9 cellular contexts compared by ENCODE assay signal in the genomic region with DNA sequence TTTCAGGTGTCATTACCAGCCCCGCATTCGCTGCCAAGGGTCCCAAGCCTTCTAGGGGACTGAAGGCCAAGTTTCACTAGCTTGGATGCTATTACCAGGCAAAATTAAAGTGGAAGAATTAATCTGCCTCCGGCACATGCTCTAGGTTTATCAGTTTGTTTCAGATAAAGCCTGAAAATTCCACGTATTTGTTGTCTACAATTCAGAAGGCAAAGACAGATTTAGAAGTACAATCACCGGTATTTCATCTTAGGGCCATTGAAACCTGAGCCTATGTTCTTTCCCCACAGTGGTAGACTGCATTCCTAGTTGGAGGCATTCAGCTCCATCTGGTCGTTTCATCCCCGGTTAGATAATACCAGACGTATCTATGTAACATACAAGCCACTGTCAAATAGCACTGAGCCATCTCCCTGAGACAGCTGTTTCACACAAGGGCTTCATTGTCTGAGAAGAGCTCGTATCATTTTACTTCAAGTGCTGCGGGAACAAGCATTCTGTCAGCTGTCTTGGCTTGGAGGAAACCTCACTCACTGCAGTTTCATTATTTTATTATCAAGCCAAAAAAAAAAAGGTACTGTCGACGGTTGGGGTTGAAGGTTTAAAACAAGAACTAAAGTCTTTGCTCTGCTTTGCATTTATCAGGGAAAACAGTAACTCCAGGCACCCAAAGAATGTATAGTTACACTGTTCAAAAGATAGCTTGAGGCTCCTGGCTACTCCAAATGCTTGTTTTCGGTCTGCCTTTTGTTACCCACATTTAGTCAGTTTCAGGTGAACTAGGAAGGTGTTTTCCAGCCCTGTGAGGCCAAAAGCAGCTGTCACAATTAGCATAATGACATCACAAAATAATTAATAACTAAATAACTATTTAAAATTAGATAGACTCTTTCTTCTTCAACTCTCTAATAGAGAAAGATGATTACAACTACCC.
DNase-seq lines count a peak whose midpoint lies in the region; TF ChIP-seq lines count a peak whose summit lies in the region.
"Had no signal": no experiment of that assay in that cellular context is flagged by ENCODE, and none has a peak within 500 bp of the region (broad histone marks: within the 10 kb centered on the region; RNA-seq: fewer than 3 reads in every experiment).

No MANE protein-coding gene starts in this region.

- no peak overlapping the region for H3K4me3 Mint-ChIP-seq in activated naive CD8-positive, alpha-beta T cell treated with anti-CD3 and anti-CD28 coated beads for 36 hours

- no peak overlapping the region for H3K4me2 ChIP-seq in mesenchymal stem cell (ENCODE audit: low read length, poor library complexity, severe bottlenecking)

- intact Hi-C loops in ascending aorta (cut with DNase I), result no loop called here

- H3K4me1 ChIP-seq in mesenchymal stem cell (ENCODE audit: control insufficient read depth, insufficient read depth, low read depth, low read length), result peaks cover 5% of the 10 kb centered on the region
- H3K4me1 ChIP-seq in ascending aorta, result no peaks in the 10 kb centered on the region

- H3K4me3 ChIP-seq in mesenchymal stem cell (ENCODE audit: insufficient read depth in 1 of 2, low read depth in 1 of 2, low read length in 2 of 2) (no peak overlapping the region), ascending aorta (no peak overlapping the region)
- H3K4me3 ChIP-seq: lower lobe of right lung had no signal

- no peak overlapping the region for H2BK12ac ChIP-seq in mesenchymal stem cell (ENCODE audit: low read length in 2 of 2)

- peaks cover 16% of the 10 kb centered on the region for H3K4me1 Mint-ChIP-seq in activated naive CD8-positive, alpha-beta T cell treated with anti-CD3 and anti-CD28 coated beads for 36 hours

- H3K36me3 Mint-ChIP-seq in activated naive CD8-positive, alpha-beta T cell treated with anti-CD3 and anti-CD28 coated beads for 36 hours, result peaks cover 3% of the 10 kb centered on the region

- no peak overlapping the region for H2BK5ac ChIP-seq in mesenchymal stem cell (ENCODE audit: low read depth, low read length, poor library complexity, severe bottlenecking)

- H3K9me3 ChIP-seq in mesenchymal stem cell (ENCODE audit: control insufficient read depth, low read length) (peaks cover 5% of the 10 kb centered on the region), ascending aorta (no peaks in the 10 kb centered on the region)

- H3K23ac ChIP-seq in mesenchymal stem cell (ENCODE audit: low read length in 2 of 2), result no peak overlapping the region

- no peak overlapping the region for H4K8ac ChIP-seq in mesenchymal stem cell (ENCODE audit: low read length)

- 53% methylated on average over 11 of the region's 13 CpGs for WGBS in mesenchymal stem cell

- H3K27ac ChIP-seq in mesenchymal stem cell (ENCODE audit: low read length, poor library complexity, severe bottlenecking) (no peak overlapping the region), ascending aorta (no peak overlapping the region)
- H3K27ac ChIP-seq: lower lobe of right lung had no signal

- no peak overlapping the region for H4K91ac ChIP-seq in mesenchymal stem cell (ENCODE audit: low read length)

- TF ChIP-seq CTCF in GM10266 (IDR thresholded peaks at IDR 0.05; ENCODE audit: control insufficient read depth, insufficient read depth, low read depth, missing control alignments) (no peak), ascending aorta (IDR thresholded peaks at IDR 0.05) (no peak)

- H3K27me3 ChIP-seq in mesenchymal stem cell (ENCODE audit: control insufficient read depth in 1 of 2, insufficient read depth in 1 of 2, low read length in 2 of 2), result no peaks in the 10 kb centered on the region
- H3K27me3 ChIP-seq in ascending aorta, result no peaks in the 10 kb centered on the region

- H3K14ac ChIP-seq in mesenchymal stem cell (ENCODE audit: low read length in 2 of 2), result no peak overlapping the region

- H3K9me3 Mint-ChIP-seq in activated naive CD8-positive, alpha-beta T cell treated with anti-CD3 and anti-CD28 coated beads for 36 hours, result peaks cover 6% of the 10 kb centered on the region

- DNase-seq in GM10266 (ENCODE audit: extremely low spot score), result peak; percentile 38
- peak; percentile 15 for DNase-seq in HCEC 1CT
- DNase-seq in NCI-H128 (lab: John Stamatoyannopoulos, UW; ENCODE audit: unreplicated experiment), result peak; percentile 88
- DNase-seq in activated naive CD8-positive, alpha-beta T cell treated with anti-CD3 and anti-CD28 coated beads for 36 hours, result no peak
- peak; percentile 5 for DNase-seq in mesenchymal stem cell
- DNase-seq in effector CD8-positive, alpha-beta T cell (lab: John Stamatoyannopoulos, UW), result no peak
- DNase-seq in SIG-M5 (lab: John Stamatoyannopoulos, UW), result no peak
- no peak for DNase-seq in ascending aorta (ENCODE audit: low spot score in 2 of 2)
- DNase-seq: lower lobe of right lung had no signal

- H3K4ac ChIP-seq in mesenchymal stem cell (ENCODE audit: low read depth in 1 of 2, low read length in 2 of 2), result no peak overlapping the region

- H3K36me3 ChIP-seq in mesenchymal stem cell (ENCODE audit: control insufficient read depth in 1 of 2, insufficient read depth in 2 of 2, low read depth in 1 of 2, low read length in 2 of 2), result no peaks in the 10 kb centered on the region
- H3K36me3 ChIP-seq in ascending aorta, result no peaks in the 10 kb centered on the region
- H3K36me3 ChIP-seq: lower lobe of right lung had no signal

- H2BK120ac ChIP-seq in mesenchymal stem cell (ENCODE audit: low read depth, low read length), result no peak overlapping the region

- H3K18ac ChIP-seq in mesenchymal stem cell (ENCODE audit: low read depth in 1 of 2, low read length in 2 of 2), result no peak overlapping the region

- no peak overlapping the region for H2AFZ ChIP-seq in mesenchymal stem cell (ENCODE audit: low read depth, low read length)

- H3K27ac Mint-ChIP-seq in activated naive CD8-positive, alpha-beta T cell treated with anti-CD3 and anti-CD28 coated beads for 36 hours, result peak overlapping the region; percentile 19

- no peak overlapping the region for H2BK15ac ChIP-seq in mesenchymal stem cell (ENCODE audit: low read depth, poor library complexity, severe bottlenecking)

- no peaks in the 10 kb centered on the region for H3K79me1 ChIP-seq in mesenchymal stem cell (replicated peaks; ENCODE audit: low read length, poor library complexity, severe bottlenecking)

- H2AK5ac ChIP-seq in mesenchymal stem cell (ENCODE audit: low read length, severe bottlenecking), result no peak overlapping the region

- no peak overlapping the region for H3K9ac ChIP-seq in mesenchymal stem cell (ENCODE audit: low read length)

- no peaks in the 10 kb centered on the region for H3K27me3 Mint-ChIP-seq in activated naive CD8-positive, alpha-beta T cell treated with anti-CD3 and anti-CD28 coated beads for 36 hours

Comparison
In these comparisons a context has a peak if more than half of its experiments do, and no peak if none do; other contexts are left out.
1. DNase-seq: peak in GM10266 (single experiment), HCEC 1CT (single experiment), NCI-H128 (single experiment) and mesenchymal stem cell (single experiment); none in activated naive CD8-positive, alpha-beta T cell treated with anti-CD3 and anti-CD28 coated beads for 36 hours (single experiment), effector CD8-positive, alpha-beta T cell (single experiment), SIG-M5 (single experiment) and ascending aorta (0 of 2).